11 cellular contexts compared by ENCODE assay signal in the genomic region with DNA sequence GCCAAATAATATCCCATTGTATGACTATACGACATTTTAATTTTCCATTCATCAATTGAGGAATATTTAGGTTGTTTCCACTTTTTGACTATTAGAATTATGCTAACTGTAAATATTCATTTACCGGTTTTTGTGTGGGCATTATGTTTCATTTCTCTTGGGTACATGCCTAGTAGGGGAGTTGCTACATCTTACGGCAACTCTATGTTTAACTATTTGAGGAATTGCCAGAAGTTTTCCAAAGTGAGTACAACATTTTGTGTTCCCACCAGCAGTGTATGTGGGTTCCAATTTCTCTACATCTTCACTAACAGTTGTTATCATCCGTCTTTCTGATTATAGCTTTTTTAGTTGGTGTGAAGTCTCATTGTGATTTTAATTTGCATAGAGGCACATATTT. TPM values are rescaled to one million over a fixed set of nuclear protein-coding genes. Genes with fewer than 3 reads are reported as not detected.
A peak's percentile ranks its signal among the peaks of the same experiment; 100 is the strongest.
DNase-seq lines count a peak whose midpoint lies in the region; ATAC-seq and TF ChIP-seq lines count a peak whose summit lies in the region.
"Had no signal": no experiment of that assay in that cellular context is flagged by ENCODE, and none has a peak within 500 bp of the region (broad histone marks: within the 10 kb centered on the region; RNA-seq: fewer than 3 reads in every experiment).

No MANE protein-coding gene starts in this region.

- peaks cover 20% of the 10 kb centered on the region for H3K4me1 Mint-ChIP-seq in endothelial cell (ENCODE audit: unreplicated experiment)

- TF ChIP-seq RAD21 in SK-N-SH (IDR thresholded peaks at IDR 0.05; ENCODE audit: low read length): no peak

- H3K79me2 ChIP-seq in SK-N-SH (ENCODE audit: insufficient read depth): peaks cover 34% of the 10 kb centered on the region
- H3K79me2 ChIP-seq in parathyroid adenoma: peaks cover 10% of the 10 kb centered on the region

- no peak for TF ChIP-seq CTCF in SK-N-SH (IDR thresholded peaks at IDR 0.05)
- no peak for TF ChIP-seq CTCF in RWPE2 (IDR thresholded peaks at IDR 0.05; ENCODE audit: poor library complexity, severe bottlenecking)
- no peak for TF ChIP-seq CTCF in endothelial cell (IDR thresholded peaks at IDR 0.05; ENCODE audit: unreplicated experiment)
- TF ChIP-seq CTCF in parathyroid adenoma (IDR thresholded peaks at IDR 0.05): no peak

- peaks cover 11% of the 10 kb centered on the region for H3F3A ChIP-seq in SK-N-SH (replicated peaks; ENCODE audit: insufficient read depth)

- no peaks in the 10 kb centered on the region for H3K9me3 ChIP-seq in SK-N-SH
- H3K9me3 ChIP-seq in RWPE2 (ENCODE audit: severe bottlenecking): no peaks in the 10 kb centered on the region
- H3K9me3 ChIP-seq in parathyroid adenoma (ENCODE audit: control insufficient read depth, low read length): no peaks in the 10 kb centered on the region
- H3K9me3 ChIP-seq: Peyer's patch had no signal

- POLR2A ChIA-PET in SK-N-SH (lab: Yijun Ruan, JAX): no interaction called here

- H3K9ac ChIP-seq in SK-N-SH: no peak overlapping the region
- H3K9ac ChIP-seq in parathyroid adenoma: no peak overlapping the region

- H4K20me1 ChIP-seq in SK-N-SH (ENCODE audit: insufficient read depth): peaks cover 26% of the 10 kb centered on the region

- H3K27me3 ChIP-seq in SK-N-SH (ENCODE audit: insufficient read depth) (no peaks in the 10 kb centered on the region), RWPE2 (ENCODE audit: insufficient read depth, poor library complexity, severe bottlenecking) (no peaks in the 10 kb centered on the region), parathyroid adenoma (ENCODE audit: control insufficient read depth, insufficient read depth, low read length) (no peaks in the 10 kb centered on the region)
- H3K27me3 ChIP-seq: Peyer's patch had no signal

- H3K36me3 Mint-ChIP-seq in endothelial cell (ENCODE audit: low read depth, unreplicated experiment): peaks cover 7% of the 10 kb centered on the region

- H3K4me3 Mint-ChIP-seq in endothelial cell (ENCODE audit: unreplicated experiment): peak overlapping the region; percentile 92

- WGBS in SK-N-SH (ENCODE audit: low lambda C conversion rate): 90% methylated on average over 4 of the region's 4 CpGs

- H3K4me3 ChIP-seq in SK-N-SH (ENCODE audit: low read depth in 2 of 2, low read length in 1 of 2): peak overlapping the region in 1 of 2 experiments; percentile 77; a peak in 3 of 4 replicates
- H3K4me3 ChIP-seq in RWPE2 (ENCODE audit: severe bottlenecking): no peak overlapping the region
- no peak overlapping the region for H3K4me3 ChIP-seq in parathyroid adenoma (ENCODE audit: low read depth, low read length)

- H3K9me2 ChIP-seq in SK-N-SH: no peaks in the 10 kb centered on the region

- H2AFZ ChIP-seq in SK-N-SH (ENCODE audit: low read depth) (no peak overlapping the region), parathyroid adenoma (peak overlapping the region; percentile 95)

- H3K27ac ChIP-seq in SK-N-SH (ENCODE audit: low read depth in 2 of 2, low read length in 1 of 2): no peak overlapping the region
- peak overlapping the region; percentile 91 for H3K27ac ChIP-seq in RWPE2 (ENCODE audit: poor library complexity, severe bottlenecking)
- no peak overlapping the region for H3K27ac ChIP-seq in parathyroid adenoma
- H3K27ac ChIP-seq in caudate nucleus (ENCODE audit: low read depth, low read length): no peak overlapping the region

- H3K36me3 ChIP-seq in SK-N-SH (replicated peaks in 1 of 2; ENCODE audit: control insufficient read depth in 1 of 2, insufficient read depth in 2 of 2, low read length in 1 of 2) (no peaks in the 10 kb centered on the region), RWPE2 (ENCODE audit: low read depth) (peaks cover 16% of the 10 kb centered on the region), parathyroid adenoma (ENCODE audit: control insufficient read depth, insufficient read depth, low read length) (no peaks in the 10 kb centered on the region)
- H3K36me3 ChIP-seq: Peyer's patch had no signal

- ATAC-seq in SK-N-SH treated with all-trans-retinoic acid at 6 μM for 48 hours (no peak), RWPE2 (ENCODE audit: low read depth) (no peak)

- CTCF ChIA-PET in SK-N-SH (lab: Yijun Ruan, JAX): interaction anchor here (1.2 kb wide), 1 partner anchor 71 kb away, joined by 3 read pairs; no protein-coding TSS in a partner anchor

- peak overlapping the region; percentile 87 for H3K27ac Mint-ChIP-seq in endothelial cell (ENCODE audit: unreplicated experiment)

- DNase-seq in SK-N-SH (no peak), RWPE2 (ENCODE audit: low spot score) (no peak), endothelial cell (ENCODE audit: low spot score) (no peak), NCI-H2227 treated with DMSO at 0.1 percent for 48 hours (lab: John Stamatoyannopoulos, UW) (no peak), caudate nucleus (lab: John Stamatoyannopoulos, UW) (no peak), NCI-H1436 treated with DMSO at 0.1 percent for 48 hours (lab: John Stamatoyannopoulos, UW) (no peak)
- DNase-seq: NCI-H2107, occipital lobe had no signal

- H3K9me3 Mint-ChIP-seq in endothelial cell (ENCODE audit: unreplicated experiment): no peaks in the 10 kb centered on the region

- H3K4me2 ChIP-seq in SK-N-SH (peak overlapping the region; percentile 79), parathyroid adenoma (ENCODE audit: low read length) (no peak overlapping the region)

- peaks cover 7% of the 10 kb centered on the region for H3K27me3 Mint-ChIP-seq in endothelial cell (ENCODE audit: unreplicated experiment)

- TF ChIP-seq EP300 in SK-N-SH (IDR thresholded peaks at IDR 0.05; ENCODE audit: borderline replicate concordance in 1 of 2, low read depth in 1 of 2, low read length in 1 of 2): no peak

- H3K4me1 ChIP-seq in SK-N-SH (ENCODE audit: control insufficient read depth in 1 of 2, insufficient read depth in 2 of 2, low read depth in 1 of 2, low read length in 1 of 2) (peaks cover 3 to 7% of the 10 kb centered on the region in 2 experiments; a peak in 3 of 4 replicates), RWPE2 (ENCODE audit: insufficient read depth, poor library complexity, severe bottlenecking) (peaks cover 10% of the 10 kb centered on the region), parathyroid adenoma (peaks cover 8% of the 10 kb centered on the region)

TF ChIP-seq in SK-N-SH, 30 proteins besides CTCF, POLR2A, EP300 and RAD21 (continues in another document):
- TF ChIP-seq TEAD4 (IDR thresholded peaks at IDR 0.05; ENCODE audit: borderline replicate concordance, insufficient read depth): no peak
- TF ChIP-seq, protein P1, sequence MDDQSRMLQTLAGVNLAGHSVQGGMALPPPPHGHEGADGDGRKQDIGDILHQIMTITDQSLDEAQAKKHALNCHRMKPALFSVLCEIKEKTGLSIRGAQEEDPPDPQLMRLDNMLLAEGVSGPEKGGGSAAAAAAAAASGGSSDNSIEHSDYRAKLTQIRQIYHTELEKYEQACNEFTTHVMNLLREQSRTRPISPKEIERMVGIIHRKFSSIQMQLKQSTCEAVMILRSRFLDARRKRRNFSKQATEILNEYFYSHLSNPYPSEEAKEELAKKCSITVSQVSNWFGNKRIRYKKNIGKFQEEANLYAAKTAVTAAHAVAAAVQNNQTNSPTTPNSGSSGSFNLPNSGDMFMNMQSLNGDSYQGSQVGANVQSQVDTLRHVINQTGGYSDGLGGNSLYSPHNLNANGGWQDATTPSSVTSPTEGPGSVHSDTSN (IDR thresholded peaks at IDR 0.05): no peak
- no peak for TF ChIP-seq GABPA (IDR thresholded peaks at IDR 0.05; ENCODE audit: low read depth)
- TF ChIP-seq MEF2A (IDR thresholded peaks at IDR 0.05; ENCODE audit: borderline replicate concordance, low read depth): no peak
- TF ChIP-seq EZH2phosphoT487 (IDR thresholded peaks at IDR 0.05; ENCODE audit: borderline replicate concordance, low read depth): no peak
- no peak for TF ChIP-seq CHD2 (IDR thresholded peaks at IDR 0.05; ENCODE audit: low read length, partially characterized antibody)

TF ChIP-seq in SK-N-SH treated with all-trans-retinoic acid at 6 μM for 48 hours, 23 proteins besides CTCF, POLR2A, EP300 and RAD21 (continues in another document):
- TF ChIP-seq ARNTL (CRISPR knock-in tag; IDR thresholded peaks at IDR 0.05; ENCODE audit: borderline replicate concordance, low read depth): no peak
- TF ChIP-seq PPARA (CRISPR knock-in tag; IDR thresholded peaks at IDR 0.05; ENCODE audit: borderline replicate concordance): no peak
- TF ChIP-seq, protein P2, sequence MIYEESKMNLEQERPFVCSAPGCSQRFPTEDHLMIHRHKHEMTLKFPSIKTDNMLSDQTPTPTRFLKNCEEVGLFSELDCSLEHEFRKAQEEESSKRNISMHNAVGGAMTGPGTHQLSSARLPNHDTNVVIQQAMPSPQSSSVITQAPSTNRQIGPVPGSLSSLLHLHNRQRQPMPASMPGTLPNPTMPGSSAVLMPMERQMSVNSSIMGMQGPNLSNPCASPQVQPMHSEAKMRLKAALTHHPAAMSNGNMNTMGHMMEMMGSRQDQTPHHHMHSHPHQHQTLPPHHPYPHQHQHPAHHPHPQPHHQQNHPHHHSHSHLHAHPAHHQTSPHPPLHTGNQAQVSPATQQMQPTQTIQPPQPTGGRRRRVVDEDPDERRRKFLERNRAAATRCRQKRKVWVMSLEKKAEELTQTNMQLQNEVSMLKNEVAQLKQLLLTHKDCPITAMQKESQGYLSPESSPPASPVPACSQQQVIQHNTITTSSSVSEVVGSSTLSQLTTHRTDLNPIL (CRISPR knock-in tag; IDR thresholded peaks at IDR 0.05; ENCODE audit: low read depth): no peak
- TF ChIP-seq SNAI2 (CRISPR knock-in tag; IDR thresholded peaks at IDR 0.05): no peak

RNA-seq across cellular contexts. Expression of a gene that starts 1.6 kb away (rescaled TPM):
- polyA plus RNA-seq in SK-N-SH (2012; rRNA removed): 21.2 and 22.3 TPM in 2 replicates
- polyA plus RNA-seq in SK-N-SH (2012; cell fraction: cytosol; rRNA removed): 32.1 and 34.6 TPM in 2 replicates
- polyA plus RNA-seq in SK-N-SH (2012; cell fraction: nucleus; rRNA removed): 18.6 and 21.6 TPM in 2 replicates
- 23.9 TPM for total RNA-seq in endothelial cell (ENCODE audit: unreplicated experiment)

RNA-seq across cellular contexts. Expression of a gene that starts 49.0 kb away (rescaled TPM):
- polyA plus RNA-seq in SK-N-SH (2012; rRNA removed): 1.2 and 1.5 TPM in 2 replicates
- polyA plus RNA-seq in SK-N-SH (2012; cell fraction: cytosol; rRNA removed): 1.6 and 1.8 TPM in 2 replicates
- 1.3 and 1.5 TPM in 2 replicates for polyA plus RNA-seq in SK-N-SH (2012; cell fraction: nucleus; rRNA removed)
- 9.2 TPM for total RNA-seq in endothelial cell (ENCODE audit: unreplicated experiment)

RNA-seq across cellular contexts. Expression of a gene that starts 53.7 kb away (rescaled TPM):
- 15.0 and 18.0 TPM in 2 replicates for polyA plus RNA-seq in SK-N-SH (2012; rRNA removed)
- 20.8 and 23.5 TPM in 2 replicates for polyA plus RNA-seq in SK-N-SH (2012; cell fraction: cytosol; rRNA removed)
- polyA plus RNA-seq in SK-N-SH (2012; cell fraction: nucleus; rRNA removed): 8.2 and 13.0 TPM in 2 replicates
- total RNA-seq in endothelial cell (ENCODE audit: unreplicated experiment): 43.1 TPM
